ENCODE assay signal across 8 cellular contexts in the genomic region with DNA sequence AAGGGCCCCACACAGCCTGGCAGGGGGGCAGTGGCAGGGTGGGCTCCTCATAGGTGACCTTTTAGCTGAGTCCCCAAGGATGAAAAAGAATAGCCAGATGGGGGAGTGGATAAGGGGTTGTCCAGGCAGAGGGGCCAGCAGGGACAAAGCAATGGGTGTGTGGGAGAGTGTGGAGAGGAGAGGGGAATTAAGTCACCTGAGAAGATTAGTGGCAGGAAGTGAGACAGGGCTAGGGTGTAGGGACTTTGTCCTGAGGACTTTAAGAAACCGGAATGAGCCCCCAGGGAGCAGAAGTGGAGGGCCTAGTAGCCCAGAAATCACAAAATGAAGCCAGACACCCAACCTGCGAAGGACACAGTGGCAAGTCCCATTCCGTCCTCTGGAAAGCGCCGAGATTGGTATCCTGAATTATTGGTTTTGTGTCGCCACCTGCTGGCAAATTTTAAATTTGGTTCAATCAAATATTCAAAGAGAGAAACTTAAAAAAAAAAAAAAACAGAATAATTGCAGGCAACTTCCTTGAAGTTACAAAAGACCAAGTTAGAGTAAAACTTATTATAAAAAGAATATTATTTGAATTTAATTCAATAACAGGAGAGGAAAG.
A peak's percentile ranks its signal among the peaks of the same experiment; 100 is the strongest.
DNase-seq lines count a peak whose midpoint lies in the region; ATAC-seq and TF ChIP-seq lines count a peak whose summit lies in the region.

No MANE protein-coding gene starts in this region.

- CTCF ChIA-PET in activated CD8-positive, alpha-beta T cell treated with anti-CD3 and anti-CD28 coated beads, Interleukin-2, amount 10 ng/mL, durations not matched to agents 7 days and 5 days (lab: Charles Lee): interaction anchor here (1.0 kb wide), 1 partner anchor 926 kb away, joined by 3 read pairs; no protein-coding TSS in a partner anchor

- H3K4me3 ChIP-seq in fibroblast of the aortic adventitia (ENCODE audit: low read depth, low read length) (no peak overlapping the region), osteoblast (ENCODE audit: insufficient read depth, low read length) (no peak overlapping the region)

- no peaks in the 10 kb centered on the region for H3K79me2 ChIP-seq in osteoblast (ENCODE audit: insufficient read depth, low read length)

- H3K4me2 ChIP-seq in osteoblast (ENCODE audit: insufficient read depth, low read length): no peak overlapping the region

- TF ChIP-seq CTCF in fibroblast of the aortic adventitia (IDR thresholded peaks at IDR 0.05; ENCODE audit: insufficient read depth, low read length) (peak; percentile 44), osteoblast (IDR thresholded peaks at IDR 0.05; ENCODE audit: extremely low read depth, low read depth, low read length) (peak; percentile 63)

- POLR2A ChIA-PET in activated CD8-positive, alpha-beta T cell treated with anti-CD3 and anti-CD28 coated beads, Interleukin-2, amount 10 ng/mL, durations not matched to agents 7 days and 5 days (lab: Charles Lee): no interaction called here

- H3K4me3 Mint-ChIP-seq in activated CD8-positive, alpha-beta T cell treated with anti-CD3 and anti-CD28 coated beads, Interleukin-2, amount 10 ng/mL, durations not matched to agents 7 days and 5 days: no peak overlapping the region

- H3K36me3 Mint-ChIP-seq in activated CD8-positive, alpha-beta T cell treated with anti-CD3 and anti-CD28 coated beads, Interleukin-2, amount 10 ng/mL, durations not matched to agents 7 days and 5 days (ENCODE audit: low read depth): no peaks in the 10 kb centered on the region

- H3K9me3 Mint-ChIP-seq in activated CD8-positive, alpha-beta T cell treated with anti-CD3 and anti-CD28 coated beads, Interleukin-2, amount 10 ng/mL, durations not matched to agents 7 days and 5 days (ENCODE audit: insufficient read depth): no peaks in the 10 kb centered on the region

- ATAC-seq in HG02885 (IDR thresholded peaks at IDR 0.05; ENCODE audit: poor library complexity, unreplicated experiment) (peak; percentile 55), HG03108 (IDR thresholded peaks at IDR 0.05; ENCODE audit: unreplicated experiment) (no peak), GM18861 (IDR thresholded peaks at IDR 0.05; ENCODE audit: unreplicated experiment) (no peak)
- ATAC-seq in activated CD8-positive, alpha-beta T cell treated with anti-CD3 and anti-CD28 coated beads, Interleukin-2, amount 10 ng/mL, durations not matched to agents 7 days and 5 days: peak; percentile 49

- no peaks in the 10 kb centered on the region for H3K9me3 ChIP-seq in osteoblast (ENCODE audit: low read depth, low read length)

- H3K27ac Mint-ChIP-seq in activated CD8-positive, alpha-beta T cell treated with anti-CD3 and anti-CD28 coated beads, Interleukin-2, amount 10 ng/mL, durations not matched to agents 7 days and 5 days: peak overlapping the region; percentile 22

- H3K27me3 ChIP-seq in osteoblast (ENCODE audit: insufficient read depth, low read length): no peaks in the 10 kb centered on the region

- H3K4me1 ChIP-seq in osteoblast (ENCODE audit: insufficient read depth, low read length): no peaks in the 10 kb centered on the region

- H3K36me3 ChIP-seq in osteoblast (ENCODE audit: insufficient read depth, low read length): no peaks in the 10 kb centered on the region

- no peaks in the 10 kb centered on the region for H3K4me1 Mint-ChIP-seq in activated CD8-positive, alpha-beta T cell treated with anti-CD3 and anti-CD28 coated beads, Interleukin-2, amount 10 ng/mL, durations not matched to agents 7 days and 5 days (ENCODE audit: low read depth)

- H4K20me1 ChIP-seq in osteoblast (ENCODE audit: insufficient read depth, low read length): no peaks in the 10 kb centered on the region

- H3K27me3 Mint-ChIP-seq in activated CD8-positive, alpha-beta T cell treated with anti-CD3 and anti-CD28 coated beads, Interleukin-2, amount 10 ng/mL, durations not matched to agents 7 days and 5 days (ENCODE audit: low read depth): peaks cover 10% of the 10 kb centered on the region

- peak; percentile 53 for DNase-seq in EH (ENCODE audit: low read depth)
- DNase-seq in NCI-H460 (ENCODE audit: extremely low read depth, low read depth): peak; percentile 48
- peak; percentile 69 for DNase-seq in activated CD8-positive, alpha-beta T cell treated with anti-CD3 and anti-CD28 coated beads, Interleukin-2, amount 10 ng/mL, durations not matched to agents 7 days and 5 days
- peak; percentile 66 for DNase-seq in fibroblast of the aortic adventitia (ENCODE audit: low read depth)
- no peak for DNase-seq in osteoblast (ENCODE audit: insufficient read length, low spot score, missing footprints)

- no peak overlapping the region for H3K27ac ChIP-seq in osteoblast (ENCODE audit: low read depth, low read length)

- peak overlapping the region; percentile 72 for H2AFZ ChIP-seq in osteoblast (ENCODE audit: low read length)

Comparison
In these comparisons a context has a peak if more than half of its experiments do, and no peak if none do; other contexts are left out.
1. ATAC-seq: peak in HG02885 (single experiment) and activated CD8-positive, alpha-beta T cell treated with anti-CD3 and anti-CD28 coated beads, Interleukin-2, amount 10 ng/mL, durations not matched to agents 7 days and 5 days (single experiment); none in HG03108 (single experiment) and GM18861 (single experiment).